ENCODE assay signal across 8 cellular contexts in the genomic region with DNA sequence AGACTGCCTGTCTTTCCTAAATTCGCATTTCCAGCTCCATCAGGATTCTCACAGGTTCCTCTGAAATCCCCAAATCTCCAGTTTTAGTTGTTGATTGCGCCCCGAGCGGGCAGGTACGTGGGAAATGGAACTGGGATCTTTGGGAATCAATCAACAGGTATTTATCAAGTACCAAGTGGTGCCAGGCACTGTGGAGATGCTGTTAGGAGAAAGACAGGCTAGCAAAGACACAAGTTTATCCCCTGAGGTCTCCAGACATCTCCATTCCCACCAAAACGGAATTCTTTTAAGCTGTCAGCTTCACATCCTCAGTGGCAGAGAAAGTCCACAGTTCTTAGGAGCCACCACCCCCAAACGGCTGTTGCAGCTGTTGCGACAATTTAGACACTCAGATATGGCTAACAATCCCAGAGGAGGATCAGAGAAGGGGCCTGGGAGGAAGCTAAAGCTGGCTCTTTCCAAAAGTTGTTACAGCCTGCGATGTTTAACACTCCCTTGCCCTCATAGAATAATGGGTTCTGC. TPM values are rescaled to one million over a fixed set of nuclear protein-coding genes. Genes with fewer than 3 reads are reported as not detected.
DNase-seq lines count a peak whose midpoint lies in the region; ATAC-seq and TF ChIP-seq lines count a peak whose summit lies in the region.

No MANE protein-coding gene starts in this region.

- H3K27ac ChIP-seq in Karpas-422 (ENCODE audit: low read length) (no peak overlapping the region), esophagus muscularis mucosa (replicated peaks in 1 of 4) (peak overlapping the region; percentile 91 to 97 (median 94)), neuronal stem cell (replicated peaks; ENCODE audit: low read length) (peak overlapping the region; percentile 88)

- peaks cover 23% of the 10 kb centered on the region for H3K79me2 ChIP-seq in Karpas-422 (ENCODE audit: low read length)

- peak overlapping the region; percentile 39 for H3K4me3 ChIP-seq in AG10803 (ENCODE audit: low read length)
- no peak overlapping the region for H3K4me3 ChIP-seq in Karpas-422 (ENCODE audit: low read length)
- peak overlapping the region; percentile 69 to 86 (median 82) for H3K4me3 ChIP-seq in esophagus muscularis mucosa
- peak overlapping the region in 1 of 2 donors; percentile 18 for H3K4me3 ChIP-seq in neuronal stem cell (ENCODE audit: low read length in 2 of 2)
- H3K4me3 ChIP-seq in HAP-1 = no peak overlapping the region

- peak; percentile 21 for DNase-seq in AG10803 (ENCODE audit: low read depth)
- no peak for DNase-seq in Karpas-422
- no peak for DNase-seq in esophagus muscularis mucosa (ENCODE audit: extremely low spot score)
- no peak for DNase-seq in neuronal stem cell (ENCODE audit: low spot score)
- no peak for DNase-seq in cerebellar nuclear complex (lab: John Stamatoyannopoulos, UW)
- no peak for DNase-seq in DMS79 treated with DMSO at 0.1 percent for 48 hours (lab: John Stamatoyannopoulos, UW)
- no peak for DNase-seq in HAP-1 (ENCODE audit: low spot score in 2 of 2)

- H3K4me2 ChIP-seq in Karpas-422 (ENCODE audit: low read depth, low read length, poor library complexity, severe bottlenecking) = peak overlapping the region; percentile 82
- H3K4me2 ChIP-seq in neuronal stem cell (ENCODE audit: insufficient read depth, low read length, poor library complexity, severe bottlenecking) = peak overlapping the region; percentile 47

- TF ChIP-seq CTCF in AG10803 (conservative IDR thresholded peaks at IDR 0.05; ENCODE audit: low read length) (no peak), esophagus muscularis mucosa (IDR thresholded peaks at IDR 0.05) (no peak)

- no peak for TF ChIP-seq POLR2A in esophagus muscularis mucosa (IDR thresholded peaks at IDR 0.05; ENCODE audit: low read depth)

- H2BK120ac ChIP-seq in neuronal stem cell (ENCODE audit: low read depth, low read length) = no peak overlapping the region

- intact Hi-C loops in esophagus muscularis mucosa (cut with DNase I) = loop anchor here (5.0 kb wide), 1 partner anchor 50 kb away; a partner anchor contains a TSS

- peak overlapping the region; percentile 78 for H3K18ac ChIP-seq in neuronal stem cell (ENCODE audit: low read length)

- TF ChIP-seq EP300 in esophagus muscularis mucosa (IDR thresholded peaks at IDR 0.05) = no peak

- H3K4me1 ChIP-seq in Karpas-422 (ENCODE audit: low read length) (peaks cover 41% of the 10 kb centered on the region), esophagus muscularis mucosa (peaks cover 28 to 54% (median 44%) of the 10 kb centered on the region in 4 donors), neuronal stem cell (ENCODE audit: control insufficient read depth in 2 of 2, insufficient read depth in 1 of 2, low read depth in 1 of 2, low read length in 2 of 2) (peaks cover 2 to 20% of the 10 kb centered on the region in 2 donors), HAP-1 (peaks cover 11% of the 10 kb centered on the region)

- H3K36me3 ChIP-seq in Karpas-422 (ENCODE audit: insufficient read depth, low read length) (peaks cover 11% of the 10 kb centered on the region), esophagus muscularis mucosa (peaks cover 0 to 14% (median 10%) of the 10 kb centered on the region in 4 donors), neuronal stem cell (replicated peaks in 1 of 2; ENCODE audit: control insufficient read depth in 2 of 2, insufficient read depth in 2 of 2, low read length in 2 of 2) (peaks cover 7 to 23% of the 10 kb centered on the region in 2 donors), HAP-1 (replicated peaks) (peaks cover 19% of the 10 kb centered on the region)

- H3K9ac ChIP-seq in Karpas-422 (ENCODE audit: low read length) = peak overlapping the region; percentile 78; the same call in 1 of the 2 replicates
- H3K9ac ChIP-seq in neuronal stem cell (ENCODE audit: low read depth, low read length, poor library complexity) = no peak overlapping the region

- H3K79me1 ChIP-seq in neuronal stem cell (ENCODE audit: low read depth, low read length) = peaks cover 6% of the 10 kb centered on the region

- H3K14ac ChIP-seq in neuronal stem cell (ENCODE audit: low read length) = no peak overlapping the region

- in situ Hi-C loops in HAP-1 (cut with MboI; ENCODE audit: low sequenced_read_pairs) = loop anchor here (10.0 kb wide), 1 partner anchor 133 kb away; no protein-coding TSS in a partner anchor

- no peak overlapping the region for H4K8ac ChIP-seq in neuronal stem cell (ENCODE audit: low read depth, low read length)

- no peak for ATAC-seq in GM21360 (IDR thresholded peaks at IDR 0.05; ENCODE audit: unreplicated experiment)

- no peak overlapping the region for H3K4ac ChIP-seq in neuronal stem cell (ENCODE audit: low read length)

- no peak overlapping the region for H2BK15ac ChIP-seq in neuronal stem cell (ENCODE audit: low read length)

- H3K9me3 ChIP-seq in Karpas-422 (ENCODE audit: low read length) = no peaks in the 10 kb centered on the region
- no peaks in the 10 kb centered on the region for H3K9me3 ChIP-seq in esophagus muscularis mucosa
- no peaks in the 10 kb centered on the region for H3K9me3 ChIP-seq in neuronal stem cell (replicated peaks in 1 of 2; ENCODE audit: control insufficient read depth in 2 of 2, insufficient read depth in 1 of 2, low read depth in 1 of 2, low read length in 2 of 2)
- no peaks in the 10 kb centered on the region for H3K9me3 ChIP-seq in HAP-1

- H3K27me3 ChIP-seq in Karpas-422 (ENCODE audit: low read length) (no peaks in the 10 kb centered on the region), esophagus muscularis mucosa (no peaks in the 10 kb centered on the region), neuronal stem cell (ENCODE audit: control insufficient read depth in 3 of 3, insufficient read depth in 3 of 3, low read depth in 1 of 3, low read length in 3 of 3) (no peaks in the 10 kb centered on the region), HAP-1 (ENCODE audit: low read depth) (peaks cover 10% of the 10 kb centered on the region)

- H2AK5ac ChIP-seq in neuronal stem cell (ENCODE audit: low read depth, low read length) = peak overlapping the region; percentile 27

- no peak overlapping the region for H4K91ac ChIP-seq in neuronal stem cell (ENCODE audit: low read depth, low read length, poor library complexity)

- no peak overlapping the region for H2BK12ac ChIP-seq in neuronal stem cell (ENCODE audit: low read length)

- H4K20me1 ChIP-seq in Karpas-422 (ENCODE audit: insufficient read depth, low read depth, low read length) = no peaks in the 10 kb centered on the region

- WGBS in esophagus muscularis mucosa = 43% methylated on average over 9 of the region's 9 CpGs
- WGBS in neuronal stem cell (ENCODE audit: extremely low coverage in 2 of 2, insufficient read length in 2 of 2, insufficient replicate concordance in 1 of 2), 2 donors = no CpG with 5 or more reads among the region's 9 CpGs

- H2BK5ac ChIP-seq in neuronal stem cell (ENCODE audit: low read length) = peak overlapping the region; percentile 95

- no peak overlapping the region for H3K23ac ChIP-seq in neuronal stem cell (ENCODE audit: low read depth, low read length, poor library complexity)

- H2AFZ ChIP-seq in Karpas-422 (ENCODE audit: low read length) (peak overlapping the region; percentile 95), neuronal stem cell (ENCODE audit: low read length) (peak overlapping the region; percentile 90)

- H3K9me2 ChIP-seq in Karpas-422 (replicated peaks; ENCODE audit: insufficient read depth, low read length) = no peaks in the 10 kb centered on the region

RNA-seq across cellular contexts. Expression of a gene that starts 1.8 kb away (rescaled TPM):
- total RNA-seq in Karpas-422 (2014; rRNA removed; shearing (Covaris generic); ENCODE audit: low replicate concordance) = 718 and 957 TPM in 2 replicates
- 100 to 1,000 TPM; 204 to 266 (median 235) TPM for total RNA-seq in esophagus muscularis mucosa
- 847 TPM for polyA plus RNA-seq in neuronal stem cell (2013, experiment 1 of 2)
- 851 TPM for polyA plus RNA-seq in neuronal stem cell (2013, experiment 2 of 2)

RNA-seq across cellular contexts. Expression of a gene that starts 49.6 kb away (rescaled TPM):
- total RNA-seq in Karpas-422 (2014; rRNA removed; shearing (Covaris generic); ENCODE audit: low replicate concordance) = 28.7 and 32.5 TPM in 2 replicates
- total RNA-seq in esophagus muscularis mucosa = 100 to 1,000 TPM; 252 to 487 (median 347) TPM
- 27.1 TPM for polyA plus RNA-seq in neuronal stem cell (2013, experiment 1 of 2)
- polyA plus RNA-seq in neuronal stem cell (2013, experiment 2 of 2) = 26.1 TPM

RNA-seq across cellular contexts. Expression of a gene that starts 51.5 kb away (rescaled TPM):
- total RNA-seq in Karpas-422 (2014; rRNA removed; shearing (Covaris generic); ENCODE audit: low replicate concordance) = 14.8 and 28.9 TPM in 2 replicates
- 10 to 100 TPM; 23.5 to 43.6 (median 37.1) TPM for total RNA-seq in esophagus muscularis mucosa
- polyA plus RNA-seq in neuronal stem cell (2013, experiment 1 of 2) = 17.4 TPM
- 17.3 TPM for polyA plus RNA-seq in neuronal stem cell (2013, experiment 2 of 2)

Comparison
In these comparisons a context has a peak if more than half of its experiments do, and no peak if none do; other contexts are left out.
1. H3K4me3 ChIP-seq: peak in AG10803 (single experiment) and esophagus muscularis mucosa (4 of 4); none in Karpas-422 (single experiment) and HAP-1 (single experiment).